ENCODE assay signal across 26 cellular contexts in genomic region chr16:85838876-85839585, GRCh38. TPM values are rescaled to one million over a fixed set of nuclear protein-coding genes. Genes with fewer than 3 reads are reported as not detected.
"Had no signal": no experiment of that assay in that cellular context is flagged by ENCODE, and none has a peak within 500 bp of the region (broad histone marks: within the 10 kb centered on the region; RNA-seq: fewer than 3 reads in every experiment).

No MANE protein-coding gene starts in this region.

- H3K36me3 Mint-ChIP-seq: natural killer cell, type B pancreatic cell had no signal

- H3K27ac Mint-ChIP-seq: natural killer cell, type B pancreatic cell had no signal

- H3K27me3 ChIP-seq: colonic mucosa, hepatocyte, right atrium auricular region, thyroid gland had no signal

- H3K4me3 ChIP-seq: colonic mucosa, esophagus muscularis mucosa, gastroesophageal sphincter, heart left ventricle, hepatocyte, left lung, prostate gland, right atrium auricular region, sigmoid colon, stomach, thyroid gland had no signal

- H3K79me2 ChIP-seq: hepatocyte, parathyroid adenoma had no signal

- H3K4me1 ChIP-seq: colonic mucosa, esophagus muscularis mucosa, foreskin keratinocyte, gastroesophageal sphincter, left lung, parathyroid adenoma, prostate gland, right atrium auricular region, thyroid gland had no signal

- H3K9me3 ChIP-seq: colonic mucosa, esophagus muscularis mucosa, gastroesophageal sphincter, left lung, neutrophil, prostate gland, sigmoid colon, stomach, thyroid gland had no signal

- H3K36me3 ChIP-seq: colonic mucosa, esophagus muscularis mucosa, gastroesophageal sphincter, heart left ventricle, left lung, neutrophil, prostate gland, right atrium auricular region, sigmoid colon, stomach, thyroid gland had no signal

- H3K4me3 Mint-ChIP-seq: natural killer cell, type B pancreatic cell had no signal

- H2AFZ ChIP-seq: hepatocyte, parathyroid adenoma had no signal

- ATAC-seq: foreskin keratinocyte, gastroesophageal sphincter, left cardiac atrium, left lung, natural killer cell had no signal

- H3K9ac ChIP-seq: parathyroid adenoma had no signal

- DNase-seq: cerebellar nuclear complex; colonic mucosa; dermis blood vessel endothelial cell; effector memory CD4-positive, alpha-beta T cell; foreskin keratinocyte; left cardiac atrium; left lung; mammary epithelial cell; mesendoderm; natural killer cell; sigmoid colon; stimulated activated CD4-positive, alpha-beta T cell treated with anti-CD3 and anti-CD28 coated beads, Interleukin-2, amount 100 ng/mL, for 48 hours; stimulated activated naive CD4-positive, alpha-beta T cell treated with Interleukin-2 at 50 U/mL for 16 hours; stomach; thyroid gland had no signal

- H3K9me3 Mint-ChIP-seq: natural killer cell, type B pancreatic cell had no signal

- H3K27ac ChIP-seq: colonic mucosa, esophagus muscularis mucosa, foreskin keratinocyte, gastroesophageal sphincter, heart left ventricle, hepatocyte, left lung, neutrophil, parathyroid adenoma, prostate gland, right atrium auricular region, sigmoid colon, stomach, thyroid gland had no signal

- H3K4me2 ChIP-seq: hepatocyte had no signal

RNA-seq across cellular contexts. Expression of gene IRF8, which starts 59.9 kb away (rescaled TPM):
- polyA plus RNA-seq: endothelial cell of umbilical vein, foreskin keratinocyte, mammary epithelial cell, neural cell had no signal
